2 cellular contexts compared by ENCODE assay signal in the genomic region with DNA sequence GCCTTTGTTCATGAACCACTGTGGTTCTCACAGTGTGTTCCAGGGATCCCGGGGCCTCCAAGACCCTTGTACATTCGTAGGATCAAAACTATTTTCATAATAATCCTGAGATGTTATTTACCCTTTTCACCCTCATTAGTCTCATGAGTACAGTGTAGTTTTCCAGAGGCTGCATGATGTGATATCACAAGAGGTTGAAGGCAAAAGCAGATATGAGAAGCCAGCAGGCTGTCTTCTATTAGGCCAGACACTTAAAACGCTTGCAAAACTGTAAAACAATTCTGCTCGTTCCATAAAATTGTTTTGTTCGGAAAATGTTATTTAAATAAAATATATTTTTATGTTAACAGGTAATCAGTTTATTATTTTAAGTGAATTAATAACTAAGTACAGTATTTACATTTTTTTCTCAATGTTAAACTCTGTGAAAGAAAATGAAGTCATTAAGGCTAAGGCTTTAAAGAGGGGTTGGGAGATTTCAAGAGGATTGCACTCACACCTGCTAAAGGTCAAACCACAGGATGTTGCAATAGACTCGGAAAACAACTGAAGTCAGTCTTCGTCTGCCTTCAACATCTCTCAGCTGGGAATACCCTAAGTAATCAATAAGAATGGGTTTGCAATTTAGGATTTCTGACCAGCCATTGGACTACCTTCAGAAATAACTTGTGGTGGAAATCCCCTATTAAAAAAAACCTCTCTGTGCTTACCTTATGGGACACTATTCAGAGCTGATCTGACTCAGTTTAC.
TF ChIP-seq lines count a peak whose summit lies in the region.

No MANE protein-coding gene starts in this region.

TF ChIP-seq in WTC11, 78 proteins besides CTCF, POLR2A, EP300 and RAD21 (continued from another document):
- TF ChIP-seq ZSCAN18 (CRISPR knock-in tag; IDR thresholded peaks at IDR 0.05), result no peak

TF ChIP-seq in HepG2, 621 proteins besides CTCF, POLR2A, EP300 and RAD21 (continued from another document and continues in another):
- TF ChIP-seq, protein P1, sequence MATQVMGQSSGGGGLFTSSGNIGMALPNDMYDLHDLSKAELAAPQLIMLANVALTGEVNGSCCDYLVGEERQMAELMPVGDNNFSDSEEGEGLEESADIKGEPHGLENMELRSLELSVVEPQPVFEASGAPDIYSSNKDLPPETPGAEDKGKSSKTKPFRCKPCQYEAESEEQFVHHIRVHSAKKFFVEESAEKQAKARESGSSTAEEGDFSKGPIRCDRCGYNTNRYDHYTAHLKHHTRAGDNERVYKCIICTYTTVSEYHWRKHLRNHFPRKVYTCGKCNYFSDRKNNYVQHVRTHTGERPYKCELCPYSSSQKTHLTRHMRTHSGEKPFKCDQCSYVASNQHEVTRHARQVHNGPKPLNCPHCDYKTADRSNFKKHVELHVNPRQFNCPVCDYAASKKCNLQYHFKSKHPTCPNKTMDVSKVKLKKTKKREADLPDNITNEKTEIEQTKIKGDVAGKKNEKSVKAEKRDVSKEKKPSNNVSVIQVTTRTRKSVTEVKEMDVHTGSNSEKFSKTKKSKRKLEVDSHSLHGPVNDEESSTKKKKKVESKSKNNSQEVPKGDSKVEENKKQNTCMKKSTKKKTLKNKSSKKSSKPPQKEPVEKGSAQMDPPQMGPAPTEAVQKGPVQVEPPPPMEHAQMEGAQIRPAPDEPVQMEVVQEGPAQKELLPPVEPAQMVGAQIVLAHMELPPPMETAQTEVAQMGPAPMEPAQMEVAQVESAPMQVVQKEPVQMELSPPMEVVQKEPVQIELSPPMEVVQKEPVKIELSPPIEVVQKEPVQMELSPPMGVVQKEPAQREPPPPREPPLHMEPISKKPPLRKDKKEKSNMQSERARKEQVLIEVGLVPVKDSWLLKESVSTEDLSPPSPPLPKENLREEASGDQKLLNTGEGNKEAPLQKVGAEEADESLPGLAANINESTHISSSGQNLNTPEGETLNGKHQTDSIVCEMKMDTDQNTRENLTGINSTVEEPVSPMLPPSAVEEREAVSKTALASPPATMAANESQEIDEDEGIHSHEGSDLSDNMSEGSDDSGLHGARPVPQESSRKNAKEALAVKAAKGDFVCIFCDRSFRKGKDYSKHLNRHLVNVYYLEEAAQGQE (IDR thresholded peaks at IDR 0.05; ENCODE audit: borderline replicate concordance in 1 of 2, low read depth in 1 of 2, low read length in 2 of 2), result peak in 1 of 2 experiments; percentile 49; a peak in 1 of 4 replicates
- no peak for TF ChIP-seq ZFP91 (CRISPR knock-in tag; IDR thresholded peaks at IDR 0.05; ENCODE audit: borderline replicate concordance)
- no peak for TF ChIP-seq ZNF383 (CRISPR knock-in tag; IDR thresholded peaks at IDR 0.05; ENCODE audit: borderline replicate concordance)
- 0 out of 2 replicates have a peak, but pooled peaks have one; percentile 27 for TF ChIP-seq TGIF2 (CRISPR knock-in tag; IDR thresholded peaks at IDR 0.05)
- no peak for TF ChIP-seq ZFYVE20 (CRISPR knock-in tag; IDR thresholded peaks at IDR 0.05; ENCODE audit: borderline replicate concordance, low read depth)
- peak; percentile 88 for TF ChIP-seq ONECUT2 (CRISPR knock-in tag; IDR thresholded peaks at IDR 0.05)
- TF ChIP-seq GFI1 (CRISPR knock-in tag; IDR thresholded peaks at IDR 0.05; ENCODE audit: borderline replicate concordance), result peak; percentile 50; the same call in 1 of the 2 replicates
- peak; percentile 81 for TF ChIP-seq RARA (CRISPR knock-in tag; IDR thresholded peaks at IDR 0.05)
- no peak for TF ChIP-seq ZSCAN30 (CRISPR knock-in tag; IDR thresholded peaks at IDR 0.05)
- TF ChIP-seq, protein P2, sequence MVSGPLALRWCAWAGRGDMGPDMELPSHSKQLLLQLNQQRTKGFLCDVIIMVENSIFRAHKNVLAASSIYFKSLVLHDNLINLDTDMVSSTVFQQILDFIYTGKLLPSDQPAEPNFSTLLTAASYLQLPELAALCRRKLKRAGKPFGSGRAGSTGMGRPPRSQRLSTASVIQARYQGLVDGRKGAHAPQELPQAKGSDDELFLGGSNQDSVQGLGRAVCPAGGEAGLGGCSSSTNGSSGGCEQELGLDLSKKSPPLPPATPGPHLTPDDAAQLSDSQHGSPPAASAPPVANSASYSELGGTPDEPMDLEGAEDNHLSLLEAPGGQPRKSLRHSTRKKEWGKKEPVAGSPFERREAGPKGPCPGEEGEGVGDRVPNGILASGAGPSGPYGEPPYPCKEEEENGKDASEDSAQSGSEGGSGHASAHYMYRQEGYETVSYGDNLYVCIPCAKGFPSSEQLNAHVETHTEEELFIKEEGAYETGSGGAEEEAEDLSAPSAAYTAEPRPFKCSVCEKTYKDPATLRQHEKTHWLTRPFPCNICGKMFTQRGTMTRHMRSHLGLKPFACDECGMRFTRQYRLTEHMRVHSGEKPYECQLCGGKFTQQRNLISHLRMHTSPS (CRISPR knock-in tag; IDR thresholded peaks at IDR 0.05; ENCODE audit: low read depth), result no peak
- no peak for TF ChIP-seq ZNF510 (CRISPR knock-in tag; IDR thresholded peaks at IDR 0.05; ENCODE audit: low read depth)
- peak; percentile 74; the same call in 1 of the 2 replicates for TF ChIP-seq RCOR2 (CRISPR knock-in tag; IDR thresholded peaks at IDR 0.05)
- no peak for TF ChIP-seq ZNF329 (CRISPR knock-in tag; IDR thresholded peaks at IDR 0.05; ENCODE audit: low read depth)
- TF ChIP-seq TCF7 (IDR thresholded peaks at IDR 0.05; ENCODE audit: low read depth), result peak; percentile 81
- TF ChIP-seq, protein P3, sequence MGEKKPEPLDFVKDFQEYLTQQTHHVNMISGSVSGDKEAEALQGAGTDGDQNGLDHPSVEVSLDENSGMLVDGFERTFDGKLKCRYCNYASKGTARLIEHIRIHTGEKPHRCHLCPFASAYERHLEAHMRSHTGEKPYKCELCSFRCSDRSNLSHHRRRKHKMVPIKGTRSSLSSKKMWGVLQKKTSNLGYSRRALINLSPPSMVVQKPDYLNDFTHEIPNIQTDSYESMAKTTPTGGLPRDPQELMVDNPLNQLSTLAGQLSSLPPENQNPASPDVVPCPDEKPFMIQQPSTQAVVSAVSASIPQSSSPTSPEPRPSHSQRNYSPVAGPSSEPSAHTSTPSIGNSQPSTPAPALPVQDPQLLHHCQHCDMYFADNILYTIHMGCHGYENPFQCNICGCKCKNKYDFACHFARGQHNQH (CRISPR knock-in tag; IDR thresholded peaks at IDR 0.05), result 0 out of 2 replicates have a peak, but pooled peaks have one; percentile 29
- TF ChIP-seq, protein P4, sequence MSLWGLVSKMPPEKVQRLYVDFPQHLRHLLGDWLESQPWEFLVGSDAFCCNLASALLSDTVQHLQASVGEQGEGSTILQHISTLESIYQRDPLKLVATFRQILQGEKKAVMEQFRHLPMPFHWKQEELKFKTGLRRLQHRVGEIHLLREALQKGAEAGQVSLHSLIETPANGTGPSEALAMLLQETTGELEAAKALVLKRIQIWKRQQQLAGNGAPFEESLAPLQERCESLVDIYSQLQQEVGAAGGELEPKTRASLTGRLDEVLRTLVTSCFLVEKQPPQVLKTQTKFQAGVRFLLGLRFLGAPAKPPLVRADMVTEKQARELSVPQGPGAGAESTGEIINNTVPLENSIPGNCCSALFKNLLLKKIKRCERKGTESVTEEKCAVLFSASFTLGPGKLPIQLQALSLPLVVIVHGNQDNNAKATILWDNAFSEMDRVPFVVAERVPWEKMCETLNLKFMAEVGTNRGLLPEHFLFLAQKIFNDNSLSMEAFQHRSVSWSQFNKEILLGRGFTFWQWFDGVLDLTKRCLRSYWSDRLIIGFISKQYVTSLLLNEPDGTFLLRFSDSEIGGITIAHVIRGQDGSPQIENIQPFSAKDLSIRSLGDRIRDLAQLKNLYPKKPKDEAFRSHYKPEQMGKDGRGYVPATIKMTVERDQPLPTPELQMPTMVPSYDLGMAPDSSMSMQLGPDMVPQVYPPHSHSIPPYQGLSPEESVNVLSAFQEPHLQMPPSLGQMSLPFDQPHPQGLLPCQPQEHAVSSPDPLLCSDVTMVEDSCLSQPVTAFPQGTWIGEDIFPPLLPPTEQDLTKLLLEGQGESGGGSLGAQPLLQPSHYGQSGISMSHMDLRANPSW (CRISPR knock-in tag; IDR thresholded peaks at IDR 0.05; ENCODE audit: borderline replicate concordance), result no peak
- TF ChIP-seq JUND (CRISPR knock-in tag; IDR thresholded peaks at IDR 0.05), result no peak
- TF ChIP-seq AHDC1 (CRISPR knock-in tag; IDR thresholded peaks at IDR 0.05; ENCODE audit: borderline replicate concordance), result peak; percentile 73; the same call in 1 of the 2 replicates
- TF ChIP-seq ZFY (CRISPR knock-in tag; IDR thresholded peaks at IDR 0.05), result no peak
- no peak for TF ChIP-seq MTERF4 (CRISPR knock-in tag; IDR thresholded peaks at IDR 0.05)
- 0 out of 2 replicates have a peak, but pooled peaks have one; percentile 26 for TF ChIP-seq HNF1A (IDR thresholded peaks at IDR 0.05; ENCODE audit: low read depth)
- TF ChIP-seq HNF1A (CRISPR knock-in tag; IDR thresholded peaks at IDR 0.05; ENCODE audit: borderline replicate concordance), result no peak
- no peak; the same call in 1 of the 2 replicates for TF ChIP-seq SOX13 (IDR thresholded peaks at IDR 0.05)
- peak in 1 of 2 experiments; percentile 82; a peak in 2 of 4 replicates for TF ChIP-seq SOX13 (CRISPR knock-in tag; conservative IDR thresholded peaks at IDR 0.05 in 1 of 2, IDR thresholded peaks at IDR 0.05 in 1 of 2)
